8 cellular contexts compared by ENCODE assay signal in genomic region chr9:79573697-79573976, GRCh38. TPM values are rescaled to one million over a fixed set of nuclear protein-coding genes. Genes with fewer than 3 reads are reported as not detected.
DNase-seq lines count a peak whose midpoint lies in the region; ATAC-seq and TF ChIP-seq lines count a peak whose summit lies in the region.

No MANE protein-coding gene starts in this region.

- no peaks in the 10 kb centered on the region for H3K36me3 ChIP-seq in thyroid gland

- POLR2A ChIA-PET in activated CD4-positive, alpha-beta T cell treated with anti-CD3 and anti-CD28 coated beads, Interleukin-2, amount 10 ng/mL, durations not matched to agents 7 days and 5 days (lab: Charles Lee), result no interaction called here

- peaks cover 37% of the 10 kb centered on the region for H3K36me3 Mint-ChIP-seq in activated CD4-positive, alpha-beta T cell treated with anti-CD3 and anti-CD28 coated beads, Interleukin-2, amount 10 ng/mL, durations not matched to agents 7 days and 5 days (ENCODE audit: low read depth)
- peaks cover 41% of the 10 kb centered on the region for H3K36me3 Mint-ChIP-seq in activated T-helper 2 cell treated with anti-CD3 and anti-CD28 coated beads, Interferon-gamma antibody, Interleukin-2, Interleukin-4, amounts not matched to agents 10 μg/mL and 5 μg/mL and 100 μg/mL, durations not matched to agents 14 hours and 24 hours and 36 hours (ENCODE audit: low read depth)

- H3K27me3 ChIP-seq in thyroid gland, result no peaks in the 10 kb centered on the region

- intact Hi-C loops in activated T-helper 2 cell treated with anti-CD3 and anti-CD28 coated beads, Interferon-gamma antibody, Interleukin-2, Interleukin-4, amounts not matched to agents 10 μg/mL and 5 μg/mL and 100 μg/mL, durations not matched to agents 14 hours and 24 hours and 36 hours (cut with micrococcal nuclease), result loop anchor here (2.0 to 5.0 kb wide), 4 partner anchors 19 to 309 kb away; no protein-coding TSS in a partner anchor
- intact Hi-C loops in left colon (cut with DNase I, micrococcal nuclease) (no loop called here), thyroid gland (cut with DNase I) (no loop called here)

- H3K27ac ChIP-seq in thyroid gland, result peak overlapping the region in 1 of 3 donors; percentile 86

- CTCF ChIA-PET in activated CD4-positive, alpha-beta T cell treated with anti-CD3 and anti-CD28 coated beads, Interleukin-2, amount 10 ng/mL, durations not matched to agents 7 days and 5 days (lab: Charles Lee), result interaction anchor here (0.6 kb wide), 1 partner anchor 479 kb away, joined by 5 read pairs; no protein-coding TSS in a partner anchor

- H3K4me1 Mint-ChIP-seq in activated CD4-positive, alpha-beta T cell treated with anti-CD3 and anti-CD28 coated beads, Interleukin-2, amount 10 ng/mL, durations not matched to agents 7 days and 5 days, result peaks cover 48% of the 10 kb centered on the region
- peaks cover 45% of the 10 kb centered on the region for H3K4me1 Mint-ChIP-seq in activated T-helper 2 cell treated with anti-CD3 and anti-CD28 coated beads, Interferon-gamma antibody, Interleukin-2, Interleukin-4, amounts not matched to agents 10 μg/mL and 5 μg/mL and 100 μg/mL, durations not matched to agents 14 hours and 24 hours and 36 hours (ENCODE audit: low read depth)

- H3K4me1 ChIP-seq in thyroid gland, result peaks cover 10 to 18% of the 10 kb centered on the region in 2 donors

- peak overlapping the region; percentile 94 for H3K27ac Mint-ChIP-seq in activated CD4-positive, alpha-beta T cell treated with anti-CD3 and anti-CD28 coated beads, Interleukin-2, amount 10 ng/mL, durations not matched to agents 7 days and 5 days
- H3K27ac Mint-ChIP-seq in activated T-helper 2 cell treated with anti-CD3 and anti-CD28 coated beads, Interferon-gamma antibody, Interleukin-2, Interleukin-4, amounts not matched to agents 10 μg/mL and 5 μg/mL and 100 μg/mL, durations not matched to agents 14 hours and 24 hours and 36 hours, result peak overlapping the region; percentile 56

- ATAC-seq in left colon (peak; percentile 23), HG02938 (IDR thresholded peaks at IDR 0.05; ENCODE audit: unreplicated experiment) (no peak), HG02973 (IDR thresholded peaks at IDR 0.05; ENCODE audit: unreplicated experiment) (no peak)

- no peak for DNase-seq in activated CD4-positive, alpha-beta T cell treated with anti-CD3 and anti-CD28 coated beads, Interleukin-2, amount 10 ng/mL, durations not matched to agents 7 days and 5 days
- no peak for DNase-seq in activated CD4-positive, alpha-beta T cell treated with anti-CD3 and anti-CD28 coated beads for 48 hours
- DNase-seq in activated T-helper 2 cell treated with anti-CD3 and anti-CD28 coated beads, Interferon-gamma antibody, Interleukin-2, Interleukin-4, amounts not matched to agents 10 μg/mL and 5 μg/mL and 100 μg/mL, durations not matched to agents 14 hours and 24 hours and 36 hours (ENCODE audit: low spot score), result no peak
- DNase-seq in left colon, result no peak
- DNase-seq in thyroid gland, result no peak
- DNase-seq in erythroblast (lab: John Stamatoyannopoulos, UW), result no peak

- TF ChIP-seq POLR2A in thyroid gland (IDR thresholded peaks at IDR 0.05) (no peak), erythroblast (IDR thresholded peaks at IDR 0.05; ENCODE audit: low read length) (no peak)

- peak overlapping the region; percentile 93 for H3K4me3 Mint-ChIP-seq in activated CD4-positive, alpha-beta T cell treated with anti-CD3 and anti-CD28 coated beads, Interleukin-2, amount 10 ng/mL, durations not matched to agents 7 days and 5 days
- peak overlapping the region; percentile 88 for H3K4me3 Mint-ChIP-seq in activated T-helper 2 cell treated with anti-CD3 and anti-CD28 coated beads, Interferon-gamma antibody, Interleukin-2, Interleukin-4, amounts not matched to agents 10 μg/mL and 5 μg/mL and 100 μg/mL, durations not matched to agents 14 hours and 24 hours and 36 hours (ENCODE audit: low read depth)

- no peaks in the 10 kb centered on the region for H3K9me3 Mint-ChIP-seq in activated CD4-positive, alpha-beta T cell treated with anti-CD3 and anti-CD28 coated beads, Interleukin-2, amount 10 ng/mL, durations not matched to agents 7 days and 5 days
- H3K9me3 Mint-ChIP-seq in activated T-helper 2 cell treated with anti-CD3 and anti-CD28 coated beads, Interferon-gamma antibody, Interleukin-2, Interleukin-4, amounts not matched to agents 10 μg/mL and 5 μg/mL and 100 μg/mL, durations not matched to agents 14 hours and 24 hours and 36 hours, result no peaks in the 10 kb centered on the region

- 31 to 50% methylated on average over 6 of the region's 6 CpGs for WGBS in thyroid gland, 2 donors

- H3K27me3 Mint-ChIP-seq in activated CD4-positive, alpha-beta T cell treated with anti-CD3 and anti-CD28 coated beads, Interleukin-2, amount 10 ng/mL, durations not matched to agents 7 days and 5 days, result no peaks in the 10 kb centered on the region
- no peaks in the 10 kb centered on the region for H3K27me3 Mint-ChIP-seq in activated T-helper 2 cell treated with anti-CD3 and anti-CD28 coated beads, Interferon-gamma antibody, Interleukin-2, Interleukin-4, amounts not matched to agents 10 μg/mL and 5 μg/mL and 100 μg/mL, durations not matched to agents 14 hours and 24 hours and 36 hours (ENCODE audit: low read depth)

- peak overlapping the region; percentile 74 to 92 (median 79) for H3K4me3 ChIP-seq in thyroid gland (replicated peaks in 1 of 3)

- TF ChIP-seq CTCF in thyroid gland (IDR thresholded peaks at IDR 0.05), result no peak

- H3K9me3 ChIP-seq in thyroid gland, result no peaks in the 10 kb centered on the region

RNA-seq across cellular contexts. Expression of gene TLE4, which starts 1.9 kb away (rescaled TPM):
- 10 to 100 TPM; 38.0 to 38.4 TPM for total RNA-seq in activated CD4-positive, alpha-beta T cell treated with anti-CD3 and anti-CD28 coated beads, Interleukin-2, amount 10 ng/mL, durations not matched to agents 7 days and 5 days
- 20.7 and 21.7 TPM in 2 replicates for total RNA-seq in activated T-helper 2 cell treated with anti-CD3 and anti-CD28 coated beads, Interferon-gamma antibody, Interleukin-2, Interleukin-4, amounts not matched to agents 10 μg/mL and 5 μg/mL and 100 μg/mL, durations not matched to agents 14 hours and 24 hours and 36 hours
- total RNA-seq in left colon (10 to 100 TPM; 22.2 to 29.8 TPM), thyroid gland (10 to 100 TPM; 40.3 to 64.2 (median 52.8) TPM)
